In the genomic region with DNA sequence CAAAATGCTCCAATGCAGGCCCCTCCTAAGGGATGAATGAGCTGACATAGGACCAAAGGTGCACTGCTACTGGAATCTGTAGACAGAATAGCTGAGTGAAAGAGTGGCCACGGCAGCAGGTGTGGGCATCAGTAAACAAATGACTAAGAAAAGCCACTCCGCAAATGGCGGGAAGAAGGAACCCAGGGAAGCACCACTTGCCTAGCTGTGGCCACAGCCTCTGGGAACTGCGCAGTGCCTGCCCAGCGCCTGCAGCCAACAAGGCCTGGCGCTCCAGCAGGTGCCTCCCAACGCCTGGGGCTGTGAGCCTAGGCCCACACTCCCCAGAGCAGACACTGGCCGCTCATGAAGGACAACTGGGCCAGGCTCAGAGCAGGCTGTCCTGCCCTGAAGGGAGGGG, we compare ENCODE assay signal across 18 cellular contexts.
"Had no signal": no experiment of that assay in that cellular context is flagged by ENCODE, and none has a peak within 500 bp of the region (broad histone marks: within the 10 kb centered on the region; RNA-seq: fewer than 3 reads in every experiment).

No MANE protein-coding gene starts in this region.

- FAIRE-seq: keratinocyte had no signal

- H3K4me1 ChIP-seq: left ventricle myocardium inferior had no signal

- H3K4me3 ChIP-seq: left ventricle myocardium inferior, thoracic aorta had no signal

- H3K4me1 Mint-ChIP-seq: activated T-helper 17 cell treated with anti-CD3 and anti-CD28 coated beads, Interleukin-2, amount 50 U/mL, for 72 hours; stimulated activated naive CD8-positive, alpha-beta T cell treated with anti-CD3 and anti-CD28 coated beads, Interleukin-15, amount 100 ng/mL, for 72 hours had no signal

- H3K27ac Mint-ChIP-seq: activated naive CD4-positive, alpha-beta T cell treated with anti-CD3 and anti-CD28 coated beads for 36 hours; activated T-helper 17 cell treated with anti-CD3 and anti-CD28 coated beads, Interleukin-2, amount 50 U/mL, for 72 hours had no signal

- H3K4me3 Mint-ChIP-seq: activated naive CD4-positive, alpha-beta T cell treated with anti-CD3 and anti-CD28 coated beads for 36 hours; activated T-helper 17 cell treated with anti-CD3 and anti-CD28 coated beads, Interleukin-2, amount 50 U/mL, for 72 hours; nephron; stimulated activated naive CD8-positive, alpha-beta T cell treated with anti-CD3 and anti-CD28 coated beads, Interleukin-15, amount 100 ng/mL, for 72 hours had no signal

- H3K9me3 ChIP-seq: left ventricle myocardium inferior, thoracic aorta had no signal

- H3K36me3 ChIP-seq: thoracic aorta had no signal

- H3K9me3 Mint-ChIP-seq: activated naive CD4-positive, alpha-beta T cell treated with anti-CD3 and anti-CD28 coated beads for 36 hours; activated T-helper 17 cell treated with anti-CD3 and anti-CD28 coated beads, Interleukin-2, amount 50 U/mL, for 72 hours; nephron; stimulated activated naive CD8-positive, alpha-beta T cell treated with anti-CD3 and anti-CD28 coated beads, Interleukin-15, amount 100 ng/mL, for 72 hours had no signal

- DNase-seq: activated CD4-positive, alpha-beta T cell treated with anti-CD3 and anti-CD28 coated beads for 48 hours; activated CD8-positive, alpha-beta memory T cell treated with anti-CD3 and anti-CD28 coated beads for 24 hours; activated naive CD4-positive, alpha-beta T cell treated with anti-CD3 and anti-CD28 coated beads for 36 hours; central memory CD4-positive, alpha-beta T cell; cortex of kidney; effector memory CD4-positive, alpha-beta T cell; left ventricle myocardium inferior; mesenchymal stem cell; stimulated activated CD4-positive, alpha-beta T cell treated with anti-CD3 and anti-CD28 coated beads, Interleukin-4, amount 100 ng/mL, for 1 hour; stimulated activated CD8-positive, alpha-beta memory T cell treated with anti-CD3 and anti-CD28 coated beads, Interleukin-4, amount 100 ng/mL, for 48 hours; stimulated activated naive CD8-positive, alpha-beta T cell treated with anti-CD3 and anti-CD28 coated beads, Interleukin-15, amount 100 ng/mL, for 72 hours; T1000 had no signal

- ATAC-seq: activated T-helper 17 cell treated with anti-CD3 and anti-CD28 coated beads, Interleukin-2, amount 50 U/mL, for 72 hours; stimulated activated naive CD8-positive, alpha-beta T cell treated with anti-CD3 and anti-CD28 coated beads, Interleukin-15, amount 100 ng/mL, for 72 hours had no signal

- H3K27ac ChIP-seq: epithelial cell of prostate, left ventricle myocardium inferior, thoracic aorta, VCaP had no signal

- H3K27me3 Mint-ChIP-seq: activated T-helper 17 cell treated with anti-CD3 and anti-CD28 coated beads, Interleukin-2, amount 50 U/mL, for 72 hours; stimulated activated naive CD8-positive, alpha-beta T cell treated with anti-CD3 and anti-CD28 coated beads, Interleukin-15, amount 100 ng/mL, for 72 hours had no signal
